In the genomic region with DNA sequence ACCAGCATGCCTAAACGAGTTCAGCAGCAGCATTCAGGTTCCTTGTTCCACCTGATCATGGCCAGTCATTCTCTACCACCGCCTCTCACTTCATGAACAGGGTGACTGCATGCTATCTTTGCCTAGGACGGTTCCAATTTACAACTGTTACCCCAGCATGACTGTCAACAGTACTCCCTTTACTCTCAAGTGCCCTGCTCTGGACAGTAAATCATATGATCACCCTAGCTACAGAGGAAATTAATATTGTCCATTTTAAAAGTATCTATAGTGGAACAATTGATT, we compare ENCODE assay signal across 22 cellular contexts. TPM values are rescaled to one million over a fixed set of nuclear protein-coding genes. Genes with fewer than 3 reads are reported as not detected.
DNase-seq lines count a peak whose midpoint lies in the region; ATAC-seq and TF ChIP-seq lines count a peak whose summit lies in the region.
"Had no signal": no experiment of that assay in that cellular context is flagged by ENCODE, and none has a peak within 500 bp of the region (broad histone marks: within the 10 kb centered on the region; RNA-seq: fewer than 3 reads in every experiment).

No MANE protein-coding gene starts in this region.

- H3K27me3 ChIP-seq in hepatocyte (no peaks in the 10 kb centered on the region), upper lobe of left lung (no peaks in the 10 kb centered on the region)
- H3K27me3 ChIP-seq: dorsolateral prefrontal cortex, neural progenitor cell, upper lobe of right lung had no signal

- TF ChIP-seq EP300 in upper lobe of left lung (IDR thresholded peaks at IDR 0.05), result no peak

- H3K4me1 ChIP-seq in hepatocyte (ENCODE audit: insufficient read depth), result peaks cover 36% of the 10 kb centered on the region
- H3K4me1 ChIP-seq in upper lobe of left lung, result peaks cover 43 to 66% (median 55%) of the 10 kb centered on the region in 4 donors
- H3K4me1 ChIP-seq: neural progenitor cell had no signal

- H3K27me3 Mint-ChIP-seq in activated CD4-positive, alpha-beta T cell treated with anti-CD3 and anti-CD28 coated beads for 36 hours, result no peaks in the 10 kb centered on the region
- no peaks in the 10 kb centered on the region for H3K27me3 Mint-ChIP-seq in T-helper 17 cell
- H3K27me3 Mint-ChIP-seq: B cell had no signal

- 58% methylated on average over 3 of the region's 3 CpGs for WGBS in hepatocyte (ENCODE audit: low lambda C conversion rate, missing lambda C conversion rate)
- WGBS in upper lobe of left lung, 2 donors, result 86 to 90% methylated on average over 3 of the region's 3 CpGs

- H3K9me3 Mint-ChIP-seq in activated CD4-positive, alpha-beta T cell treated with anti-CD3 and anti-CD28 coated beads for 36 hours (ENCODE audit: low read depth), result no peaks in the 10 kb centered on the region
- H3K9me3 Mint-ChIP-seq: neural progenitor cell had no signal

- H3K79me2 ChIP-seq in hepatocyte, result peaks cover 17% of the 10 kb centered on the region

- CTCF ChIA-PET in activated CD4-positive, alpha-beta T cell treated with anti-CD3 and anti-CD28 coated beads for 36 hours (lab: Charles Lee), result interaction anchor here (0.9 to 2.8 kb wide), 4 partner anchors 14 to 60 kb away, joined by 4 to 15 read pairs (median 7); no protein-coding TSS in a partner anchor

- no peak overlapping the region for H3K4me3 Mint-ChIP-seq in activated CD4-positive, alpha-beta T cell treated with anti-CD3 and anti-CD28 coated beads for 36 hours
- no peak overlapping the region for H3K4me3 Mint-ChIP-seq in T-helper 17 cell
- H3K4me3 Mint-ChIP-seq: B cell, neural progenitor cell had no signal

- H3K4me1 Mint-ChIP-seq in activated CD4-positive, alpha-beta T cell treated with anti-CD3 and anti-CD28 coated beads for 36 hours, result peaks cover 76% of the 10 kb centered on the region
- H3K4me1 Mint-ChIP-seq in T-helper 17 cell, result peaks cover 64% of the 10 kb centered on the region
- H3K4me1 Mint-ChIP-seq: neural progenitor cell had no signal

- H3K36me3 Mint-ChIP-seq in activated CD4-positive, alpha-beta T cell treated with anti-CD3 and anti-CD28 coated beads for 36 hours (ENCODE audit: low read depth), result peaks cover 9% of the 10 kb centered on the region
- peaks cover 6% of the 10 kb centered on the region for H3K36me3 Mint-ChIP-seq in T-helper 17 cell (ENCODE audit: low read depth)
- H3K36me3 Mint-ChIP-seq: neural progenitor cell had no signal

- no peaks in the 10 kb centered on the region for H4K20me1 ChIP-seq in hepatocyte (ENCODE audit: insufficient read depth, poor library complexity, severe bottlenecking)

- peak overlapping the region; percentile 74 for H3K27ac Mint-ChIP-seq in activated CD4-positive, alpha-beta T cell treated with anti-CD3 and anti-CD28 coated beads for 36 hours
- H3K27ac Mint-ChIP-seq in T-helper 17 cell, result peak overlapping the region; percentile 95
- H3K27ac Mint-ChIP-seq: B cell, neural progenitor cell had no signal

- peak; percentile 63 for ATAC-seq in activated CD4-positive, alpha-beta T cell treated with anti-CD3 and anti-CD28 coated beads for 36 hours
- ATAC-seq in T-helper 17 cell (no peak), GM19463 (IDR thresholded peaks at IDR 0.05; ENCODE audit: unreplicated experiment) (no peak), upper lobe of left lung (ENCODE audit: low FRiP score in 2 of 2) (no peak)
- ATAC-seq: sciatic nerve had no signal

- TF ChIP-seq CTCF in C4-2B (conservative IDR thresholded peaks at IDR 0.05), result no peak
- no peak for TF ChIP-seq CTCF in hepatocyte (IDR thresholded peaks at IDR 0.05; ENCODE audit: poor library complexity)
- TF ChIP-seq CTCF in upper lobe of left lung (IDR thresholded peaks at IDR 0.05), result no peak

- no peaks in the 10 kb centered on the region for H3K9me2 ChIP-seq in hepatocyte (replicated peaks; ENCODE audit: insufficient read depth)
- H3K9me2 ChIP-seq: SK-N-SH had no signal

- no peak overlapping the region for H2AFZ ChIP-seq in hepatocyte
- H2AFZ ChIP-seq: neural progenitor cell had no signal

- no peak overlapping the region for H3K4me3 ChIP-seq in hepatocyte
- no peak overlapping the region for H3K4me3 ChIP-seq in upper lobe of left lung
- H3K4me3 ChIP-seq: dorsolateral prefrontal cortex, neural progenitor cell, upper lobe of right lung had no signal

- no peak for TF ChIP-seq POLR2A in upper lobe of left lung (IDR thresholded peaks at IDR 0.05)

- DNase-seq in activated CD4-positive, alpha-beta T cell treated with anti-CD3 and anti-CD28 coated beads for 36 hours, result no peak
- DNase-seq in activated CD4-positive, alpha-beta T cell treated with anti-CD3 and anti-CD28 coated beads, Interleukin-2, amount 50 U/mL, for 4 hours, result no peak
- DNase-seq in T-helper 17 cell (no peak), hepatocyte (ENCODE audit: low spot score) (no peak), upper lobe of left lung (no peak)
- DNase-seq in stimulated activated CD4-positive, alpha-beta T cell treated with anti-CD3 and anti-CD28 coated beads, Interleukin-4, amount 100 ng/mL, for 24 hours, result no peak
- DNase-seq: activated CD4-positive, alpha-beta T cell treated with anti-CD3 and anti-CD28 coated beads, Interleukin-2, amount 50 U/mL, for 1 hour; dorsolateral prefrontal cortex; glutamatergic neuron; HCEC 1CT; Kasumi-1; NCI-H187 treated with DMSO at 0.1 percent for 48 hours; SK-N-SH; T-helper 9 cell; upper lobe of right lung had no signal

- no peaks in the 10 kb centered on the region for H3K36me3 ChIP-seq in hepatocyte (replicated peaks; ENCODE audit: insufficient read depth, low read depth)
- H3K36me3 ChIP-seq in upper lobe of left lung, result no peaks in the 10 kb centered on the region
- H3K36me3 ChIP-seq: neural progenitor cell, upper lobe of right lung had no signal

- peak overlapping the region; percentile 54 for H3K4me2 ChIP-seq in hepatocyte
- H3K4me2 ChIP-seq: neural progenitor cell, SK-N-SH had no signal

- POLR2A ChIA-PET in activated CD4-positive, alpha-beta T cell treated with anti-CD3 and anti-CD28 coated beads for 36 hours (lab: Charles Lee), result no interaction called here

- peak overlapping the region; percentile 66; the same call in 1 of the 2 replicates for H3K27ac ChIP-seq in C4-2B
- H3K27ac ChIP-seq in hepatocyte, result peak overlapping the region; percentile 48
- no peak overlapping the region for H3K27ac ChIP-seq in upper lobe of left lung
- H3K27ac ChIP-seq: epithelial cell of prostate, neural progenitor cell, RWPE1, upper lobe of right lung had no signal

- H3K9me3 ChIP-seq in T-helper 17 cell (ENCODE audit: control insufficient read depth, low read length, poor library complexity, severe bottlenecking), result no peaks in the 10 kb centered on the region
- H3K9me3 ChIP-seq in hepatocyte (ENCODE audit: low read depth), result no peaks in the 10 kb centered on the region
- H3K9me3 ChIP-seq in upper lobe of left lung, result no peaks in the 10 kb centered on the region
- H3K9me3 ChIP-seq: SK-N-SH, upper lobe of right lung had no signal

- intact Hi-C loops in activated CD4-positive, alpha-beta T cell treated with anti-CD3 and anti-CD28 coated beads for 36 hours (cut with DNase I, micrococcal nuclease), result no loop called here

RNA-seq across cellular contexts. Expression of a gene that starts 25.7 kb away (rescaled TPM):
- total RNA-seq in activated CD4-positive, alpha-beta T cell treated with anti-CD3 and anti-CD28 coated beads for 36 hours, result 10 to 100 TPM; 49.4 to 67.5 TPM
- total RNA-seq in T-helper 17 cell (100 to 1,000 TPM; 187 to 205 TPM), hepatocyte (21.6 and 22.2 TPM in 2 replicates), upper lobe of left lung (10 to 100 TPM; 28.4 to 69.6 (median 53.6) TPM)
- polyA plus RNA-seq in hepatocyte, result 10.1 and 10.5 TPM in 2 replicates

Comparison
In these comparisons a context has a peak if more than half of its experiments do, and no peak if none do; other contexts are left out.
1. H3K27ac ChIP-seq: peak in C4-2B (single experiment) and hepatocyte (single experiment); none in upper lobe of left lung (0 of 4).